30 cellular contexts compared by ENCODE assay signal in genomic region chr3:50687127-50687751, GRCh38. TPM values are rescaled to one million over a fixed set of nuclear protein-coding genes. Genes with fewer than 3 reads are reported as not detected.
DNase-seq lines count a peak whose midpoint lies in the region; ATAC-seq and TF ChIP-seq lines count a peak whose summit lies in the region.
"Had no signal": no experiment of that assay in that cellular context is flagged by ENCODE, and none has a peak within 500 bp of the region (broad histone marks: within the 10 kb centered on the region; RNA-seq: fewer than 3 reads in every experiment).

No MANE protein-coding gene starts in this region.

- H3K4me1 Mint-ChIP-seq in activated naive CD8-positive, alpha-beta T cell treated with anti-CD3 and anti-CD28 coated beads for 36 hours: no peaks in the 10 kb centered on the region
- H3K4me1 Mint-ChIP-seq: activated naive CD4-positive, alpha-beta T cell treated with anti-CD3 and anti-CD28 coated beads, Interleukin-2, amount 50 U/mL, for 24 hours; CD14-positive monocyte; stimulated activated naive CD8-positive, alpha-beta T cell treated with anti-CD3 and anti-CD28 coated beads, Interleukin-15, amount 100 ng/mL, for 72 hours had no signal

- H3K36me3 Mint-ChIP-seq in activated naive CD8-positive, alpha-beta T cell treated with anti-CD3 and anti-CD28 coated beads for 36 hours: no peaks in the 10 kb centered on the region
- H3K36me3 Mint-ChIP-seq: activated CD4-positive, alpha-beta memory T cell treated with anti-CD3 and anti-CD28 coated beads for 36 hours; activated naive CD4-positive, alpha-beta T cell treated with anti-CD3 and anti-CD28 coated beads, Interleukin-2, amount 50 U/mL, for 24 hours; CD14-positive monocyte had no signal

- H3K9me3 ChIP-seq in right atrium auricular region: no peaks in the 10 kb centered on the region
- H3K9me3 ChIP-seq: Peyer's patch, SJSA1, thyroid gland had no signal

- intact Hi-C loops in left colon (cut with DNase I, micrococcal nuclease): no loop called here

- ATAC-seq in left colon: no peak
- ATAC-seq: stimulated activated naive CD8-positive, alpha-beta T cell treated with anti-CD3 and anti-CD28 coated beads, Interleukin-15, amount 100 ng/mL, for 72 hours had no signal

- H3K4me3 ChIP-seq in right atrium auricular region (no peak overlapping the region), retinal pigment epithelial cell (ENCODE audit: low read length) (no peak overlapping the region)
- H3K4me3 ChIP-seq: Peyer's patch, SJSA1, skin epidermis, thyroid gland had no signal

- H3K27me3 Mint-ChIP-seq in activated naive CD8-positive, alpha-beta T cell treated with anti-CD3 and anti-CD28 coated beads for 36 hours: peaks cover 8% of the 10 kb centered on the region
- H3K27me3 Mint-ChIP-seq: activated naive CD4-positive, alpha-beta T cell treated with anti-CD3 and anti-CD28 coated beads, Interleukin-2, amount 50 U/mL, for 24 hours had no signal

- H3K4me1 ChIP-seq in right atrium auricular region: peaks cover 0 to 4% of the 10 kb centered on the region in 2 donors
- H3K4me1 ChIP-seq: Peyer's patch, SJSA1 had no signal

- peak; percentile 50 for DNase-seq in HT1080 (ENCODE audit: low read depth)
- peak; percentile 58 for DNase-seq in cerebellum (ENCODE audit: low spot score)
- DNase-seq in right atrium auricular region (ENCODE audit: low spot score): no peak
- DNase-seq in retinal pigment epithelial cell (ENCODE audit: low read depth): peak; percentile 27
- DNase-seq in SIG-M5 (lab: John Stamatoyannopoulos, UW): no peak
- DNase-seq in activated naive CD8-positive, alpha-beta T cell treated with anti-CD3 and anti-CD28 coated beads for 36 hours: no peak
- no peak for DNase-seq in left colon
- no peak for DNase-seq in COLO829 (ENCODE audit: low spot score)
- DNase-seq: activated CD4-positive, alpha-beta memory T cell treated with anti-CD3 and anti-CD28 coated beads for 36 hours; activated CD4-positive, CD25-positive, alpha-beta regulatory T cell treated with anti-CD3 and anti-CD28 coated beads, Interleukin-2, amount 50 U/mL, for 72 hours; activated CD8-positive, alpha-beta memory T cell treated with anti-CD3 and anti-CD28 coated beads, Interleukin-2, amount 50 U/mL, for 4 hours; Calu3; dermis blood vessel endothelial cell; EL; H7; mammary epithelial cell; NCI-H2081; NCI-H345; Peyer's patch; posterior cingulate gyrus; stimulated activated CD8-positive, alpha-beta memory T cell treated with anti-CD3 and anti-CD28 coated beads, Interleukin-4, amount 100 ng/mL, for 48 hours; stimulated activated naive CD8-positive, alpha-beta T cell treated with anti-CD3 and anti-CD28 coated beads, Interleukin-15, amount 100 ng/mL, for 72 hours; T-helper 1 cell; thyroid gland had no signal

- no peaks in the 10 kb centered on the region for H3K9me3 Mint-ChIP-seq in activated naive CD8-positive, alpha-beta T cell treated with anti-CD3 and anti-CD28 coated beads for 36 hours
- H3K9me3 Mint-ChIP-seq: activated CD4-positive, alpha-beta memory T cell treated with anti-CD3 and anti-CD28 coated beads for 36 hours; activated naive CD4-positive, alpha-beta T cell treated with anti-CD3 and anti-CD28 coated beads, Interleukin-2, amount 50 U/mL, for 24 hours; activated T-helper 1 cell treated with anti-CD3 and anti-CD28 coated beads, Interleukin-12 subunit alpha, Interleukin-12 subunit beta, Interleukin-2, Interleukin-4 antibody, amounts not matched to agents 30 ng/mL and 10 ng/mL and 1 ng/mL, durations not matched to agents 14 hours and 24 hours and 36 hours; neural crest cell; stimulated activated naive CD8-positive, alpha-beta T cell treated with anti-CD3 and anti-CD28 coated beads, Interleukin-15, amount 100 ng/mL, for 72 hours had no signal

- H3K27ac Mint-ChIP-seq in activated naive CD8-positive, alpha-beta T cell treated with anti-CD3 and anti-CD28 coated beads for 36 hours: no peak overlapping the region
- H3K27ac Mint-ChIP-seq: activated CD4-positive, alpha-beta memory T cell treated with anti-CD3 and anti-CD28 coated beads for 36 hours; activated naive CD4-positive, alpha-beta T cell treated with anti-CD3 and anti-CD28 coated beads, Interleukin-2, amount 50 U/mL, for 24 hours; activated T-helper 1 cell treated with anti-CD3 and anti-CD28 coated beads, Interleukin-12 subunit alpha, Interleukin-12 subunit beta, Interleukin-2, Interleukin-4 antibody, amounts not matched to agents 30 ng/mL and 10 ng/mL and 1 ng/mL, durations not matched to agents 14 hours and 24 hours and 36 hours; CD14-positive monocyte; stimulated activated naive CD8-positive, alpha-beta T cell treated with anti-CD3 and anti-CD28 coated beads, Interleukin-15, amount 100 ng/mL, for 72 hours had no signal

- TF ChIP-seq CTCF in right atrium auricular region (IDR thresholded peaks at IDR 0.05) (no peak), retinal pigment epithelial cell (conservative IDR thresholded peaks at IDR 0.05; ENCODE audit: low read depth, low read length) (no peak)

- no peaks in the 10 kb centered on the region for H3K36me3 ChIP-seq in right atrium auricular region
- H3K36me3 ChIP-seq: Peyer's patch, SJSA1, thyroid gland had no signal

- peak overlapping the region; percentile 27 to 76 for H3K27ac ChIP-seq in right atrium auricular region
- H3K27ac ChIP-seq: Peyer's patch, SJSA1, skin epidermis, thyroid gland had no signal

- H3K4me3 Mint-ChIP-seq in activated naive CD8-positive, alpha-beta T cell treated with anti-CD3 and anti-CD28 coated beads for 36 hours: no peak overlapping the region
- H3K4me3 Mint-ChIP-seq: activated CD4-positive, alpha-beta memory T cell treated with anti-CD3 and anti-CD28 coated beads for 36 hours; activated naive CD4-positive, alpha-beta T cell treated with anti-CD3 and anti-CD28 coated beads, Interleukin-2, amount 50 U/mL, for 24 hours; activated T-helper 1 cell treated with anti-CD3 and anti-CD28 coated beads, Interleukin-12 subunit alpha, Interleukin-12 subunit beta, Interleukin-2, Interleukin-4 antibody, amounts not matched to agents 30 ng/mL and 10 ng/mL and 1 ng/mL, durations not matched to agents 14 hours and 24 hours and 36 hours; CD14-positive monocyte; neural crest cell; stimulated activated naive CD8-positive, alpha-beta T cell treated with anti-CD3 and anti-CD28 coated beads, Interleukin-15, amount 100 ng/mL, for 72 hours had no signal

- no peaks in the 10 kb centered on the region for H3K27me3 ChIP-seq in right atrium auricular region
- H3K27me3 ChIP-seq: Peyer's patch, thyroid gland had no signal

RNA-seq across cellular contexts. Expression of gene DOCK3, which starts 12.5 kb away (rescaled TPM):
- total RNA-seq in HT1080 (2014; rRNA removed; shearing (Covaris generic)): 1.4 TPM in 2 replicates
- polyA plus RNA-seq in HT1080 (2015; cell fraction: cytosol; rRNA removed): 0.45 and 0.58 TPM in 2 replicates
- 1.8 TPM in 2 replicates for polyA plus RNA-seq in HT1080 (2015; cell fraction: nucleus; rRNA removed)
- total RNA-seq in cerebellum (30.4 TPM), right atrium auricular region (1 to 10 TPM; 2.7 to 4.6 TPM), left colon (under 1 TPM; 0.09 to 0.34 TPM)
- total RNA-seq in activated naive CD8-positive, alpha-beta T cell treated with anti-CD3 and anti-CD28 coated beads for 36 hours: 1 to 10 TPM; 1.9 to 2.1 TPM
- total RNA-seq: dermis blood vessel endothelial cell had no signal

Comparison
In these comparisons a context has a peak if more than half of its experiments do, and no peak if none do; other contexts are left out.
1. DNase-seq: peak in HT1080 (single experiment), cerebellum (single experiment) and retinal pigment epithelial cell (single experiment); none in right atrium auricular region (single experiment), SIG-M5 (single experiment), activated naive CD8-positive, alpha-beta T cell treated with anti-CD3 and anti-CD28 coated beads for 36 hours (single experiment), left colon (0 of 2) and COLO829 (single experiment).